In genomic region chr10:123999261-123999660, GRCh38 we compare ENCODE assay signal across 23 cellular contexts.
DNase-seq lines count a peak whose midpoint lies in the region; ATAC-seq and TF ChIP-seq lines count a peak whose summit lies in the region.
"Had no signal": no experiment of that assay in that cellular context is flagged by ENCODE, and none has a peak within 500 bp of the region (broad histone marks: within the 10 kb centered on the region; RNA-seq: fewer than 3 reads in every experiment).

No MANE protein-coding gene starts in this region.

- H2BK120ac ChIP-seq in neuronal stem cell (ENCODE audit: low read depth, low read length): no peak overlapping the region

- H3K4me3 Mint-ChIP-seq in CD4-positive, alpha-beta T cell: no peak overlapping the region
- H3K4me3 Mint-ChIP-seq: stimulated activated naive CD8-positive, alpha-beta T cell treated with anti-CD3 and anti-CD28 coated beads, Interleukin-15, Interleukin-2, amounts not matched to agents 100 ng/mL and 50 ng/mL, for 24 hours had no signal

- no peak overlapping the region for H2BK5ac ChIP-seq in neuronal stem cell (ENCODE audit: low read length)

- H2AFZ ChIP-seq in neuronal stem cell (ENCODE audit: low read length): no peak overlapping the region

- H3K9me3 ChIP-seq in CD4-positive, alpha-beta T cell (ENCODE audit: control insufficient read depth, low read length): no peaks in the 10 kb centered on the region
- no peaks in the 10 kb centered on the region for H3K9me3 ChIP-seq in neuronal stem cell (replicated peaks in 1 of 2; ENCODE audit: control insufficient read depth in 2 of 2, insufficient read depth in 1 of 2, low read depth in 1 of 2, low read length in 2 of 2)
- H3K9me3 ChIP-seq: mucosa of descending colon had no signal

- intact Hi-C loops in CD4-positive, alpha-beta T cell (cut with DNase I, micrococcal nuclease): loop anchor here in 1 of 2 experiments (10.0 kb wide), 2 partner anchors 746 to 826 kb away; partner anchors contain the start of gene FAM53B

- H3K23ac ChIP-seq in neuronal stem cell (ENCODE audit: low read depth, low read length, poor library complexity): no peak overlapping the region

- peak; percentile 1 for DNase-seq in Ammon's horn (ENCODE audit: low spot score)
- DNase-seq in GM13976 (ENCODE audit: low spot score): peak; percentile 7
- DNase-seq in astrocyte of the cerebellum (ENCODE audit: low read depth): no peak
- DNase-seq in iPS-NIHi7 (ENCODE audit: extremely low spot score): peak; percentile 4
- DNase-seq in CD4-positive, alpha-beta T cell: no peak
- no peak for DNase-seq in neuronal stem cell (ENCODE audit: low spot score)
- DNase-seq: activated CD4-positive, alpha-beta T cell treated with anti-CD3 and anti-CD28 coated beads for 48 hours; aorta; central memory CD4-positive, alpha-beta T cell; hippocampal formation; NCI-H1105; NCI-H2029; NCI-H2227 treated with DMSO at 0.1 percent for 48 hours; NCI-H69 had no signal

- no peak overlapping the region for H4K8ac ChIP-seq in neuronal stem cell (ENCODE audit: low read depth, low read length)

- no peak overlapping the region for H2BK12ac ChIP-seq in neuronal stem cell (ENCODE audit: low read length)

- H3K27me3 Mint-ChIP-seq in CD4-positive, alpha-beta T cell: peaks cover 43% of the 10 kb centered on the region

- H3K9me3 Mint-ChIP-seq in CD4-positive, alpha-beta T cell: no peaks in the 10 kb centered on the region
- H3K9me3 Mint-ChIP-seq: activated naive CD4-positive, alpha-beta T cell treated with anti-CD3 and anti-CD28 coated beads, Interleukin-2, amount 50 U/mL, for 72 hours; stimulated activated naive CD8-positive, alpha-beta T cell treated with anti-CD3 and anti-CD28 coated beads, Interleukin-15, Interleukin-2, amounts not matched to agents 100 ng/mL and 50 ng/mL, for 24 hours had no signal

- H4K91ac ChIP-seq in neuronal stem cell (ENCODE audit: low read depth, low read length, poor library complexity): no peak overlapping the region

- H3K4me3 ChIP-seq in astrocyte of the cerebellum (ENCODE audit: low read depth, low read length) (no peak overlapping the region), neuronal stem cell (ENCODE audit: low read length in 2 of 2) (no peak overlapping the region)
- H3K4me3 ChIP-seq: mucosa of descending colon, SK-N-MC had no signal

- H3K18ac ChIP-seq in neuronal stem cell (ENCODE audit: low read length): no peak overlapping the region

- in situ Hi-C loops in GM13976 (cut with MboI; ENCODE audit: low sequenced_read_pairs, unreplicated experiment) (loop anchor here (5.0 kb wide), 1 partner anchor 388 kb away; no protein-coding TSS in a partner anchor), astrocyte of the cerebellum (cut with HindIII; ENCODE audit: low sequenced_read_pairs) (no loop called here)

- no peak overlapping the region for H2AK5ac ChIP-seq in neuronal stem cell (ENCODE audit: low read depth, low read length)

- CTCF ChIA-PET in CD4-positive, alpha-beta T cell (lab: Charles Lee): no interaction called here

- peaks cover 16% of the 10 kb centered on the region for H3K4me1 Mint-ChIP-seq in CD4-positive, alpha-beta T cell (ENCODE audit: low read depth)

- H3K4me2 ChIP-seq in neuronal stem cell (ENCODE audit: insufficient read depth, low read length, poor library complexity, severe bottlenecking): no peak overlapping the region

- H3K4me1 ChIP-seq in neuronal stem cell (ENCODE audit: control insufficient read depth in 2 of 2, insufficient read depth in 1 of 2, low read depth in 1 of 2, low read length in 2 of 2): peaks cover 2 to 8% of the 10 kb centered on the region in 2 donors

- H3K36me3 Mint-ChIP-seq in CD4-positive, alpha-beta T cell (ENCODE audit: low read depth): no peaks in the 10 kb centered on the region
- H3K36me3 Mint-ChIP-seq: activated naive CD4-positive, alpha-beta T cell treated with anti-CD3 and anti-CD28 coated beads, Interleukin-2, amount 50 U/mL, for 72 hours had no signal

- H3K4ac ChIP-seq in neuronal stem cell (ENCODE audit: low read length): no peak overlapping the region

- no CpG with 5 or more reads among the region's 5 CpGs for WGBS in neuronal stem cell (ENCODE audit: extremely low coverage in 2 of 2, insufficient read length in 2 of 2, insufficient replicate concordance in 1 of 2), 2 donors

- no peak overlapping the region for H3K27ac ChIP-seq in CD4-positive, alpha-beta T cell (ENCODE audit: low read depth, low read length)
- H3K27ac ChIP-seq in neuronal stem cell (replicated peaks; ENCODE audit: low read length): no peak overlapping the region
- H3K27ac ChIP-seq: C4-2B, epithelial cell of prostate, SK-N-MC had no signal

- H3K36me3 ChIP-seq in neuronal stem cell (replicated peaks in 1 of 2; ENCODE audit: control insufficient read depth in 2 of 2, insufficient read depth in 2 of 2, low read length in 2 of 2): no peaks in the 10 kb centered on the region

- H3K79me1 ChIP-seq in neuronal stem cell (ENCODE audit: low read depth, low read length): no peaks in the 10 kb centered on the region

- POLR2A ChIA-PET in CD4-positive, alpha-beta T cell (lab: Charles Lee): no interaction called here

- ATAC-seq in GM18502 (IDR thresholded peaks at IDR 0.05; ENCODE audit: poor library complexity, unreplicated experiment) (no peak), GM18867 (IDR thresholded peaks at IDR 0.05; ENCODE audit: unreplicated experiment) (no peak)
- no peak for ATAC-seq in CD4-positive, alpha-beta T cell (ENCODE audit: poor library complexity)
- ATAC-seq: activated naive CD4-positive, alpha-beta T cell treated with anti-CD3 and anti-CD28 coated beads, Interleukin-2, amount 50 U/mL, for 72 hours; mucosa of descending colon; sciatic nerve had no signal

- H2BK15ac ChIP-seq in neuronal stem cell (ENCODE audit: low read length): no peak overlapping the region

- peaks cover 15% of the 10 kb centered on the region for H3K27me3 ChIP-seq in CD4-positive, alpha-beta T cell (ENCODE audit: control insufficient read depth, insufficient read depth, low read length)
- H3K27me3 ChIP-seq in neuronal stem cell (ENCODE audit: control insufficient read depth in 3 of 3, insufficient read depth in 3 of 3, low read depth in 1 of 3, low read length in 3 of 3): peaks cover 0 to 16% (median under 1%) of the 10 kb centered on the region in 3 experiments

- TF ChIP-seq CTCF in GM13976 (IDR thresholded peaks at IDR 0.05; ENCODE audit: borderline replicate concordance, control extremely low read depth, extremely low read depth, insufficient read depth, missing control alignments): no peak
- peak; percentile 16 for TF ChIP-seq CTCF in astrocyte of the cerebellum (IDR thresholded peaks at IDR 0.05; ENCODE audit: low read depth, low read length, missing control alignments)
- TF ChIP-seq CTCF in CD4-positive, alpha-beta T cell (IDR thresholded peaks at IDR 0.05): no peak

- H3K14ac ChIP-seq in neuronal stem cell (ENCODE audit: low read length): no peak overlapping the region

- no peak overlapping the region for H3K27ac Mint-ChIP-seq in CD4-positive, alpha-beta T cell
- H3K27ac Mint-ChIP-seq: activated naive CD4-positive, alpha-beta T cell treated with anti-CD3 and anti-CD28 coated beads, Interleukin-2, amount 50 U/mL, for 72 hours; stimulated activated naive CD8-positive, alpha-beta T cell treated with anti-CD3 and anti-CD28 coated beads, Interleukin-15, Interleukin-2, amounts not matched to agents 100 ng/mL and 50 ng/mL, for 24 hours had no signal

- H3K9ac ChIP-seq in neuronal stem cell (ENCODE audit: low read depth, low read length, poor library complexity): no peak overlapping the region

Comparison
In these comparisons a context has a peak if more than half of its experiments do, and no peak if none do; other contexts are left out.
1. DNase-seq: peak in Ammon's horn (single experiment), GM13976 (single experiment) and iPS-NIHi7 (single experiment); none in astrocyte of the cerebellum (single experiment), CD4-positive, alpha-beta T cell (0 of 10) and neuronal stem cell (single experiment).